17 cellular contexts compared by ENCODE assay signal in the genomic region with DNA sequence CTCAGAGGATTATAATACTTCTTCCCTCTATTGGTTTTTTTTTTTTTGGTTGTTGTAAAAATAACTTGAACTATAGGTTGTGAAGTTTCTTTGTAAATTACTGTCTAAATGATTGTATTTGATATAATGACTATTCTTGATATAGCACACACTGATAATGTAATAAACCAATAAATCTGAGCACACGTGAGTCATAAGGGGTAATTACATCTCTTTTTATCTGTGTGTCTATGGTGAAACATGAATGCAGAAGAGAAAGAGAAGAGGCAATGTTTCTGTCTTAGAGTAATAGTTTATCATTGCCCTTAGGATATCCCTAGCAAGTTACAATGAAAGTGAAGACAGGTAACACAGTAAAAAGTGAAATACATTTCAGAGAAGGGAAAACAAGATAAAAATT.
"Had no signal": no experiment of that assay in that cellular context is flagged by ENCODE, and none has a peak within 500 bp of the region (broad histone marks: within the 10 kb centered on the region; RNA-seq: fewer than 3 reads in every experiment).

No MANE protein-coding gene starts in this region.

- H3K4me3 ChIP-seq: thoracic aorta, vagina had no signal

- H3K36me3 ChIP-seq: thoracic aorta, vagina had no signal

- DNase-seq: activated CD4-positive, alpha-beta memory T cell treated with anti-CD3 and anti-CD28 coated beads for 36 hours; activated CD4-positive, alpha-beta T cell treated with anti-CD3 and anti-CD28 coated beads for 4 hours; activated CD4-positive, CD25-positive, alpha-beta regulatory T cell; activated naive CD4-positive, alpha-beta T cell treated with Interleukin-2 at 50 U/mL for 16 hours; activated naive CD8-positive, alpha-beta T cell treated with anti-CD3 and anti-CD28 coated beads for 36 hours; activated T-cell treated with anti-CD3 and anti-CD28 coated beads, Interleukin-2, amount 50 U/mL, for 48 hours; erythroblast; foreskin melanocyte; glutamatergic neuron; hippocampal formation; occipital lobe; posterior cingulate gyrus; stimulated activated CD4-positive, alpha-beta T cell treated with anti-CD3 and anti-CD28 coated beads, Interleukin-4, amount 100 ng/mL, for 1 hour; stimulated activated naive CD4-positive, alpha-beta T cell treated with Interleukin-2 at 50 U/mL for 16 hours had no signal

- H3K27ac ChIP-seq: thoracic aorta, vagina had no signal

- H3K27me3 ChIP-seq: vagina had no signal

- H3K4me1 ChIP-seq: vagina had no signal

- ATAC-seq: sciatic nerve had no signal

- H3K9me3 ChIP-seq: vagina had no signal
